1 cellular context compared by ENCODE assay signal in genomic region chr11:2687223-2687530, GRCh38.
TF ChIP-seq lines count a peak whose summit lies in the region.

No MANE protein-coding gene starts in this region.

TF ChIP-seq in HepG2, 621 proteins besides CTCF, POLR2A, EP300 and RAD21 (continued from another document):
- no peak for TF ChIP-seq ZBTB2 (CRISPR knock-in tag; IDR thresholded peaks at IDR 0.05; ENCODE audit: low read depth)
- TF ChIP-seq HMG20A (CRISPR knock-in tag; IDR thresholded peaks at IDR 0.05; ENCODE audit: borderline replicate concordance), result no peak
- TF ChIP-seq ZKSCAN8 (CRISPR knock-in tag; IDR thresholded peaks at IDR 0.05; ENCODE audit: borderline replicate concordance), result no peak
- TF ChIP-seq AHDC1 (CRISPR knock-in tag; IDR thresholded peaks at IDR 0.05; ENCODE audit: borderline replicate concordance), result no peak
- TF ChIP-seq SKI (IDR thresholded peaks at IDR 0.05; ENCODE audit: partially characterized antibody), result no peak
